Comparison of ENCODE assay signal across 8 cellular contexts in the genomic region with DNA sequence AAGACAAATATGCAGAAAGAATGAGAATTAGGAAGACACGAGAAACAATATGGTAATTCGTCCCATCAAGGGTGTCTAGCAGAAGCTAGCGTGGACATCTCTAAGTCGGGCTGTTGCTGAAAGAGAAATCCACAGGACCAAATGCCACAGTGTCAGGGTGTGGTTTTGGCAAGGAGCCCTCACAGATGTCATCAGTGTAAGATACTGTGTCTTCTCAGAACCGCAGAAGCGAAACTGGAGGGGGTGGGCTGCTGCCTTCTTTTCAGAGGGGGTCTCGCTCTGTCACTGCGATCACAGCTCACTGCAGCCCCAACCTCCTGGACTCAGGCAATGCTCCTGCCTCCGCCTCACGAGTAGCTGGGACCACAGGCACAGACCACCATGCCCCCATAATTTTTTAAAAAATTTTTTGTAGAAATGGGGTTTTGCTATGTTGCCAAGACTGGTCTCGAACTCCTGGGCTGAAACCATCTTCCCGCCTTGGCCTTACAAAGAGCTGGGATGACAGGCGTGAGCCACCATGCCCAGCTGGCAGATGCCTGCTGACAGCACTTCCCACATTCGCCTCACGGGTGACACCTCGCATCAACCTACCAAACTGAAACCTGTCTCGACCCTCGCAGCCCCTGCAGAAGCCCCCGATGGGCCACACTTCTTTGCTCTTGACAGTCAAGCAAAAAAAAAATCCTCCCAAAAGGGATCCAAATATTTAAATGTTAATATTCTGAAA. TPM values are rescaled to one million over a fixed set of nuclear protein-coding genes. Genes with fewer than 3 reads are reported as not detected.
DNase-seq lines count a peak whose midpoint lies in the region; ATAC-seq and TF ChIP-seq lines count a peak whose summit lies in the region.

No MANE protein-coding gene starts in this region.

- peaks cover 7% of the 10 kb centered on the region for H3K4me1 Mint-ChIP-seq in CD8-positive, alpha-beta T cell (ENCODE audit: low read depth)
- peaks cover 16% of the 10 kb centered on the region for H3K4me1 Mint-ChIP-seq in T-helper 17 cell

- POLR2A ChIA-PET in CD8-positive, alpha-beta T cell (lab: Charles Lee), result interaction anchor here (1.0 kb wide), 1 partner anchor 10 kb away, joined by 3 read pairs; no protein-coding TSS in a partner anchor
- POLR2A ChIA-PET in GM10248 (lab: Yijun Ruan, JAX), result no interaction called here

- peak overlapping the region; percentile 19 for H3K4me3 Mint-ChIP-seq in CD8-positive, alpha-beta T cell
- H3K4me3 Mint-ChIP-seq in T-helper 17 cell, result no peak overlapping the region

- peaks cover 8% of the 10 kb centered on the region for H3K4me1 ChIP-seq in CD8-positive, alpha-beta T cell (ENCODE audit: insufficient read depth, low read length)
- peaks cover 36% of the 10 kb centered on the region for H3K4me1 ChIP-seq in psoas muscle

- WGBS in psoas muscle, 3 donors, result 58 to 67% (median 59%) methylated on average over 19 of the region's 19 CpGs

- H3K27me3 ChIP-seq in CD8-positive, alpha-beta T cell (ENCODE audit: insufficient read depth, low read length), result no peaks in the 10 kb centered on the region
- H3K27me3 ChIP-seq in psoas muscle (ENCODE audit: insufficient read depth in 3 of 3, low read length in 2 of 3), result no peaks in the 10 kb centered on the region

- no peak for DNase-seq in CD8-positive, alpha-beta T cell
- DNase-seq in T-helper 17 cell, result no peak
- peak; percentile 66 for DNase-seq in fibroblast of villous mesenchyme (ENCODE audit: low read depth)
- DNase-seq in psoas muscle, result peak; percentile 34 to 53
- no peak for DNase-seq in GM10248 (ENCODE audit: extremely low spot score)

- CTCF ChIA-PET in CD8-positive, alpha-beta T cell (lab: Charles Lee), result interaction anchor here (0.6 to 2.9 kb wide), 16 partner anchors 10 to 563 kb away, joined by 3 to 24 read pairs (median 3); partner anchors contain the start of gene CREBBP
- CTCF ChIA-PET in GM10248 (lab: Yijun Ruan, JAX), result interaction anchor here (0.6 to 3.5 kb wide), 12 partner anchors 9 to 563 kb away, joined by 3 to 29 read pairs (median 4); no protein-coding TSS in a partner anchor

- H3K36me3 ChIP-seq in CD8-positive, alpha-beta T cell (ENCODE audit: insufficient read depth, low read length), result peaks cover 5% of the 10 kb centered on the region
- H3K36me3 ChIP-seq in psoas muscle (ENCODE audit: insufficient read depth in 1 of 2, low read depth in 1 of 2), result peaks cover 0 to 38% of the 10 kb centered on the region in 2 donors

- no peak overlapping the region for H3K27ac ChIP-seq in CD8-positive, alpha-beta T cell (ENCODE audit: low read depth, low read length)
- peak overlapping the region; percentile 67 for H3K27ac ChIP-seq in psoas muscle

- ATAC-seq in CD8-positive, alpha-beta T cell, result no peak
- ATAC-seq in T-helper 17 cell (no peak), psoas muscle (peak; percentile 48 to 57 (median 56)), HG03342 (IDR thresholded peaks at IDR 0.05; ENCODE audit: unreplicated experiment) (no peak), HG03442 (IDR thresholded peaks at IDR 0.05; ENCODE audit: unreplicated experiment) (no peak), GM18909 (IDR thresholded peaks at IDR 0.05; ENCODE audit: poor library complexity, unreplicated experiment) (no peak)

- no peak for TF ChIP-seq CTCF in CD8-positive, alpha-beta T cell (IDR thresholded peaks at IDR 0.05)
- no peak for TF ChIP-seq CTCF in fibroblast of villous mesenchyme (IDR thresholded peaks at IDR 0.05; ENCODE audit: insufficient read depth, low read depth, low read length)
- peak; percentile 31 for TF ChIP-seq CTCF in psoas muscle (IDR thresholded peaks at IDR 0.05)
- no peak for TF ChIP-seq CTCF in GM10248 (IDR thresholded peaks at IDR 0.05; ENCODE audit: control extremely low read depth, extremely low read depth, low read depth, missing control alignments)

- H3K9me3 ChIP-seq in CD8-positive, alpha-beta T cell (ENCODE audit: low read length), result no peaks in the 10 kb centered on the region
- H3K9me3 ChIP-seq in T-helper 17 cell (ENCODE audit: control insufficient read depth, low read length, poor library complexity, severe bottlenecking) (no peaks in the 10 kb centered on the region), psoas muscle (no peaks in the 10 kb centered on the region)

- no peaks in the 10 kb centered on the region for H3K27me3 Mint-ChIP-seq in CD8-positive, alpha-beta T cell (ENCODE audit: low read depth)
- H3K27me3 Mint-ChIP-seq in T-helper 17 cell, result no peaks in the 10 kb centered on the region

- H3K4me3 ChIP-seq in CD8-positive, alpha-beta T cell (ENCODE audit: low read depth, low read length), result no peak overlapping the region
- H3K4me3 ChIP-seq in fibroblast of villous mesenchyme (ENCODE audit: low read depth, low read length), result peak overlapping the region; percentile 42
- H3K4me3 ChIP-seq in psoas muscle, result peak overlapping the region; percentile 46

- H3K27ac Mint-ChIP-seq in CD8-positive, alpha-beta T cell, result no peak overlapping the region
- H3K27ac Mint-ChIP-seq in T-helper 17 cell, result peak overlapping the region; percentile 34

- no peaks in the 10 kb centered on the region for H3K9me3 Mint-ChIP-seq in CD8-positive, alpha-beta T cell

- H3K36me3 Mint-ChIP-seq in CD8-positive, alpha-beta T cell, result peaks cover 41% of the 10 kb centered on the region
- H3K36me3 Mint-ChIP-seq in T-helper 17 cell (ENCODE audit: low read depth), result peaks cover 5% of the 10 kb centered on the region

- intact Hi-C loops in CD8-positive, alpha-beta T cell (cut with DNase I, micrococcal nuclease), result loop anchor here (1.0 to 2.0 kb wide), 3 partner anchors 26 to 1266 kb away; partner anchors contain the start of genes CREBBP (in 2 of the 2) and TRAP1 (in 1 of the 2)
- intact Hi-C loops in psoas muscle (cut with DNase I), result loop anchor here (2.0 to 5.0 kb wide), 2 partner anchors 61 to 190 kb away; partner anchors contain the start of gene CREBBP (in 1 of the 2)

RNA-seq across cellular contexts. Expression of gene TRAP1, which starts 26.2 kb away (rescaled TPM):
- total RNA-seq in CD8-positive, alpha-beta T cell, result 10 to 100 TPM; 48.3 to 57.4 TPM
- total RNA-seq in T-helper 17 cell (10 to 100 TPM; 77.2 to 80.4 TPM), fibroblast of villous mesenchyme (59.6 and 63.8 TPM in 2 replicates), psoas muscle (100 to 1,000 TPM; 112 to 162 (median 142) TPM)
- 100 to 1,000 TPM in 2 of 3 donors, 10 to 100 TPM in 1; 98.1 to 122 (median 112) TPM for polyA plus RNA-seq in psoas muscle

RNA-seq across cellular contexts. Expression of gene DNASE1, which starts 36.7 kb away (rescaled TPM):
- total RNA-seq in CD8-positive, alpha-beta T cell, result 1 to 10 TPM; 7.6 to 7.9 TPM
- total RNA-seq in T-helper 17 cell (10 to 100 TPM; 19.6 to 21.5 TPM), fibroblast of villous mesenchyme (10.3 and 16.4 TPM in 2 replicates), psoas muscle (1 to 10 TPM; 1.6 to 7.3 (median 2.6) TPM)
- 1 to 10 TPM in 2 of 3 donors, under 1 TPM in 1; 0.46 to 5.4 (median 5.2) TPM for polyA plus RNA-seq in psoas muscle

Comparison
In these comparisons a context has a peak if more than half of its experiments do, and no peak if none do; other contexts are left out.
1. ATAC-seq: peak in psoas muscle (4 of 4); none in CD8-positive, alpha-beta T cell (single experiment), T-helper 17 cell (single experiment), HG03342 (single experiment), HG03442 (single experiment) and GM18909 (single experiment).
2. DNase-seq: peak in fibroblast of villous mesenchyme (single experiment) and psoas muscle (2 of 2); none in CD8-positive, alpha-beta T cell (0 of 7), T-helper 17 cell (0 of 3) and GM10248 (single experiment).